In the genomic region with DNA sequence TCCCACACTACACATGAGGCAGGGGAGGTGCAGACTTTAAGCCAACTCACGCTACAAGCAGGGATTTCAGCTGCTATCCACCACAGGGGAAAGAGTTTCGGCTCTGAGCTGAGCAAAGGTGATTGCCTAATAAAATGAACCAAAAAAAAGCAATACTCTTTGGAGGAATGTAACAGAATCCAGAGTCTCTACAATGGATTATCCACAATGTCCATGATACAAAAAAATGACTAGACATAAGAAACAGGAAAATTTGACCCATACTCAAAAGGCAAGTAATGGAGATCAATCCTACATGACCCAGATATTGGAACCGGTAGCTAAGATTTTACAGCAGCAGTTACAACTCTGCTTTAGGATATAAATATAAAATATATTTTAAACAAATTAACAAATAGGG, we compare ENCODE assay signal across 29 cellular contexts. TPM values are rescaled to one million over a fixed set of nuclear protein-coding genes. Genes with fewer than 3 reads are reported as not detected.
"Had no signal": no experiment of that assay in that cellular context is flagged by ENCODE, and none has a peak within 500 bp of the region (broad histone marks: within the 10 kb centered on the region; RNA-seq: fewer than 3 reads in every experiment).

No MANE protein-coding gene starts in this region.

- H3K4me1 Mint-ChIP-seq: endodermal cell, mesothelial cell of epicardium had no signal

- H3K27me3 Mint-ChIP-seq: dendritic cell treated with granulocyte-macrophage colony-stimulating factor and Interleukin-4, amounts not matched to agents 40 ng/mL and 50 ng/mL, for 4 days; effector memory CD8-positive, alpha-beta T cell; naive B cell; naive thymus-derived CD8-positive, alpha-beta T cell had no signal

- H3K9me3 ChIP-seq: colonic mucosa had no signal

- ATAC-seq: effector memory CD8-positive, alpha-beta T cell; foreskin keratinocyte; gastroesophageal sphincter; heart right ventricle; left cardiac atrium; left lung; left ventricle myocardium superior; lower lobe of right lung; mucosa of descending colon; naive thymus-derived CD8-positive, alpha-beta T cell had no signal

- H3K4me3 ChIP-seq: colonic mucosa, esophagus muscularis mucosa, gastroesophageal sphincter, heart right ventricle, left lung, lower lobe of right lung, mucosa of descending colon had no signal

- H3K27ac ChIP-seq: colonic mucosa, esophagus muscularis mucosa, foreskin keratinocyte, gastroesophageal sphincter, heart right ventricle, left lung, lower lobe of right lung had no signal

- H3K27ac Mint-ChIP-seq: dendritic cell treated with granulocyte-macrophage colony-stimulating factor and Interleukin-4, amounts not matched to agents 40 ng/mL and 50 ng/mL, for 4 days; effector memory CD8-positive, alpha-beta T cell; endodermal cell; mesothelial cell of epicardium; naive B cell; naive thymus-derived CD8-positive, alpha-beta T cell had no signal

- H3K9me3 Mint-ChIP-seq: effector memory CD8-positive, alpha-beta T cell had no signal

- DNase-seq: colonic mucosa; cortex of kidney; effector CD8-positive, alpha-beta T cell; effector memory CD8-positive, alpha-beta T cell; endodermal cell; foreskin keratinocyte; glutamatergic neuron; head of caudate nucleus; heart right ventricle; hippocampal formation; left cardiac atrium; left lung; left ventricle myocardium superior; lower lobe of right lung; mesenchymal stem cell; mucosa of descending colon; naive B cell; naive thymus-derived CD8-positive, alpha-beta T cell had no signal

- H3K36me3 ChIP-seq: colonic mucosa had no signal

- H3K4me1 ChIP-seq: colonic mucosa, foreskin keratinocyte had no signal

- H3K4me3 Mint-ChIP-seq: dendritic cell treated with granulocyte-macrophage colony-stimulating factor and Interleukin-4, amounts not matched to agents 40 ng/mL and 50 ng/mL, for 4 days; effector memory CD8-positive, alpha-beta T cell; endodermal cell; mesothelial cell of epicardium had no signal

RNA-seq across cellular contexts. Expression of a gene that starts 19.0 kb away (rescaled TPM):
- total RNA-seq: endodermal cell, epithelial cell of proximal tubule had no signal

RNA-seq across cellular contexts. Expression of a gene that starts 25.8 kb away (rescaled TPM):
- total RNA-seq: colonic mucosa; endodermal cell; epithelial cell of proximal tubule; fibroblast of lung; foreskin keratinocyte; frontal cortex; heart right ventricle; kidney epithelial cell; left lung; left ventricle myocardium superior; lower leg skin; lower lobe of right lung; lung microvascular endothelial cell; mesothelial cell of epicardium; mucosa of descending colon; myocyte; naive thymus-derived CD8-positive, alpha-beta T cell had no signal
